In genomic region chr5:169954786-169955185, GRCh38 we compare ENCODE assay signal across 20 cellular contexts. TPM values are rescaled to one million over a fixed set of nuclear protein-coding genes. Genes with fewer than 3 reads are reported as not detected.
"Had no signal": no experiment of that assay in that cellular context is flagged by ENCODE, and none has a peak within 500 bp of the region (broad histone marks: within the 10 kb centered on the region; RNA-seq: fewer than 3 reads in every experiment).

No MANE protein-coding gene starts in this region.

- H3K9me3 ChIP-seq: colonic mucosa, esophagus muscularis mucosa, right atrium auricular region, tibial nerve, uterus had no signal

- H3K4me3 Mint-ChIP-seq: activated naive CD4-positive, alpha-beta T cell treated with anti-CD3 and anti-CD28 coated beads, Interleukin-2, amount 50 U/mL, for 24 hours; memory B cell; natural killer cell treated with Interleukin-12 subunit alpha and Interleukin-12 subunit beta and Interleukin-15 and Interleukin-18, amount 100 ng/mL, for 72 hours had no signal

- DNase-seq: activated CD4-positive, alpha-beta T cell treated with anti-CD3 and anti-CD28 coated beads for 1 hour; activated CD4-positive, alpha-beta T cell treated with anti-CD3 and anti-CD28 coated beads, Interleukin-2, amount 50 U/mL, for 48 hours; activated effector memory CD4-positive, alpha-beta T cell treated with Interleukin-2 at 50 U/mL for 16 hours; amniotic stem cell; colonic mucosa; hippocampal formation; nucleus accumbens; posterior cingulate gyrus; stimulated activated CD4-positive, alpha-beta T cell treated with anti-CD3 and anti-CD28 coated beads, Interleukin-2, amount 100 ng/mL, for 48 hours; stimulated activated naive CD4-positive, alpha-beta T cell; uterus had no signal

- H3K4me1 Mint-ChIP-seq: activated naive CD4-positive, alpha-beta T cell treated with anti-CD3 and anti-CD28 coated beads, Interleukin-2, amount 50 U/mL, for 24 hours had no signal

- H3K27me3 Mint-ChIP-seq: activated naive CD4-positive, alpha-beta T cell treated with anti-CD3 and anti-CD28 coated beads, Interleukin-2, amount 50 U/mL, for 24 hours; memory B cell; natural killer cell treated with Interleukin-12 subunit alpha and Interleukin-12 subunit beta and Interleukin-15 and Interleukin-18, amount 100 ng/mL, for 72 hours had no signal

- H3K36me3 Mint-ChIP-seq: natural killer cell treated with Interleukin-12 subunit alpha and Interleukin-12 subunit beta and Interleukin-15 and Interleukin-18, amount 100 ng/mL, for 72 hours had no signal

- H3K4me3 ChIP-seq: colonic mucosa, esophagus muscularis mucosa, right atrium auricular region, tibial nerve, uterus had no signal

- ATAC-seq: left lobe of liver; natural killer cell treated with Interleukin-12 subunit alpha and Interleukin-12 subunit beta and Interleukin-15 and Interleukin-18, amount 100 ng/mL, for 72 hours had no signal

- H3K27ac Mint-ChIP-seq: activated naive CD4-positive, alpha-beta T cell treated with anti-CD3 and anti-CD28 coated beads, Interleukin-2, amount 50 U/mL, for 24 hours; memory B cell; natural killer cell treated with Interleukin-12 subunit alpha and Interleukin-12 subunit beta and Interleukin-15 and Interleukin-18, amount 100 ng/mL, for 72 hours had no signal

RNA-seq across cellular contexts. Expression of gene INSYN2B, which starts 25.5 kb away (rescaled TPM):
- total RNA-seq: cardiac septum; colonic mucosa; esophagus muscularis mucosa; left lobe of liver; natural killer cell treated with Interleukin-12 subunit alpha and Interleukin-12 subunit beta and Interleukin-15 and Interleukin-18, amount 100 ng/mL, for 72 hours; skeletal muscle tissue had no signal
